8 cellular contexts compared by ENCODE assay signal in genomic region chr2:200306969-200307811, GRCh38. TPM values are rescaled to one million over a fixed set of nuclear protein-coding genes. Genes with fewer than 3 reads are reported as not detected.
DNase-seq lines count a peak whose midpoint lies in the region; ATAC-seq, FAIRE-seq and TF ChIP-seq lines count a peak whose summit lies in the region.

No MANE protein-coding gene starts in this region.

- POLR2A ChIA-PET in H1 (lab: Charles Lee; ENCODE audit: partially characterized antibody): interaction anchor here (0.6 to 1.9 kb wide), 10 partner anchors 16 to 422 kb away, joined by 3 to 6 read pairs (median 4); no protein-coding TSS in a partner anchor

- peak overlapping the region; percentile 86 for H4K8ac ChIP-seq in H1 (ENCODE audit: extremely low read depth, insufficient read depth, low read length)

- H3K14ac ChIP-seq in H1 (ENCODE audit: insufficient read length): no peak overlapping the region

- peak overlapping the region; percentile 22 for H3K56ac ChIP-seq in H1 (replicated peaks; ENCODE audit: insufficient read length, low read depth, low read length)

- peak overlapping the region; percentile 71; the same call in 1 of the 2 replicates for H3K27ac ChIP-seq in H1 (ENCODE audit: low read depth, low read length)
- H3K27ac ChIP-seq in suprapubic skin: peak overlapping the region; percentile 96

- no peak overlapping the region for H2BK20ac ChIP-seq in H1 (ENCODE audit: low read length)

- H3K23ac ChIP-seq in H1 (ENCODE audit: insufficient read length): no peak overlapping the region

- H3K4ac ChIP-seq in H1 (replicated peaks; ENCODE audit: insufficient read length, low read depth, low read length): no peak overlapping the region

- no peak for FAIRE-seq in H1 (lab: Jason Lieb, UNC)

- TF ChIP-seq CTCF in GM12875 (IDR thresholded peaks at IDR 0.05; ENCODE audit: borderline replicate concordance, insufficient read depth, low read depth, low read length): no peak
- no peak for TF ChIP-seq CTCF in H1 (IDR thresholded peaks at IDR 0.05; ENCODE audit: control extremely low read depth in 1 of 3, insufficient read depth in 1 of 3, low read depth in 1 of 3, low read length in 3 of 3)
- TF ChIP-seq CTCF in suprapubic skin (IDR thresholded peaks at IDR 0.05): no peak

- ATAC-seq in GM21737 (IDR thresholded peaks at IDR 0.05; ENCODE audit: unreplicated experiment): peak; percentile 63

- peaks cover 4% of the 10 kb centered on the region for H3K79me1 ChIP-seq in H1 (ENCODE audit: low read depth, low read length)

- peak overlapping the region; percentile 69 for H4K5ac ChIP-seq in H1 (ENCODE audit: insufficient read length, low read depth, low read length)

- peak overlapping the region; percentile 78 for H4K91ac ChIP-seq in H1 (replicated peaks; ENCODE audit: insufficient read length, low read length)

- H3K27me3 ChIP-seq in H1 (replicated peaks in 1 of 4; ENCODE audit: control insufficient read depth in 3 of 4, extremely low read depth in 1 of 4, insufficient read depth in 3 of 4, low read length in 3 of 4) (no peaks in the 10 kb centered on the region), suprapubic skin (no peaks in the 10 kb centered on the region)

- TF ChIP-seq EP300 in H1 (IDR thresholded peaks at IDR 0.05; ENCODE audit: borderline replicate concordance in 1 of 2, low read depth in 2 of 2, low read length in 2 of 2) (no peak), suprapubic skin (IDR thresholded peaks at IDR 0.05) (no peak)

- H2AK5ac ChIP-seq in H1 (ENCODE audit: low read depth, low read length): no peak overlapping the region

- H3K36me3 ChIP-seq in H1 (ENCODE audit: control insufficient read depth in 2 of 4, insufficient read depth in 4 of 4, low read length in 3 of 4) (no peaks in the 10 kb centered on the region; a peak in 1 of 8 replicates), suprapubic skin (no peaks in the 10 kb centered on the region)

- DNase-seq in KBM-7 (peak; percentile 44), H1 (ENCODE audit: low read depth in 1 of 2, low spot score in 2 of 2) (peak in 1 of 2 experiments; percentile 60), midbrain (lab: John Stamatoyannopoulos, UW) (peak; percentile 46), suprapubic skin (ENCODE audit: low spot score in 2 of 2) (peak in 1 of 2 donors; percentile 67), T1000 (lab: John Stamatoyannopoulos, UW) (no peak)
- DNase-seq in activated CD4-positive, alpha-beta T cell treated with anti-CD3 and anti-CD28 coated beads, Interleukin-2, amount 50 U/mL, for 48 hours: peak; percentile 31 to 41

- H2BK12ac ChIP-seq in H1 (ENCODE audit: low read depth, low read length): no peak overlapping the region

- no peak; a peak in 1 of 4 replicates for TF ChIP-seq RAD21 in H1 (IDR thresholded peaks at IDR 0.05 in 1 of 2, conservative IDR thresholded peaks at IDR 0.05 in 1 of 2; ENCODE audit: low read depth in 2 of 2, low read length in 2 of 2)

- WGBS in H1 (ENCODE audit: extremely low coverage in 1 of 2, insufficient coverage in 1 of 2, insufficient read length in 1 of 2, insufficient replicate concordance in 2 of 2, low coverage in 1 of 2, low lambda C conversion rate in 2 of 2, missing lambda C conversion rate in 1 of 2), 2 experiments: 2% methylated on average over 35 of the region's 128 CpGs; no CpG with 5 or more reads in 1 of the 2 experiments
- under 1% methylated on average over 23 of the region's 128 CpGs for WGBS in suprapubic skin

- H3K4me1 ChIP-seq in H1 (replicated peaks in 1 of 4; ENCODE audit: control insufficient read depth in 3 of 4, insufficient read depth in 4 of 4, low read length in 3 of 4) (peaks cover 13 to 26% (median 17%) of the 10 kb centered on the region in 4 experiments; a peak in 6 of 7 replicates), suprapubic skin (peaks cover 35% of the 10 kb centered on the region)

- peaks cover 9% of the 10 kb centered on the region for H3K23me2 ChIP-seq in H1 (ENCODE audit: low read depth, low read length)

- H2BK5ac ChIP-seq in H1 (ENCODE audit: low read depth, low read length): peak overlapping the region; percentile 71; the same call in 1 of the 2 replicates

- CTCF ChIA-PET in H1 (lab: Charles Lee; ENCODE audit: partially characterized antibody): no interaction called here

- in situ Hi-C loops in KBM-7 (cut with MboI; ENCODE audit: low pct_unique_long_range_greater_than_20kb, low sequenced_read_pairs): no loop called here

- H4K20me1 ChIP-seq in H1 (replicated peaks in 1 of 2; ENCODE audit: control insufficient read depth in 1 of 2, insufficient read depth in 2 of 2, low read length in 2 of 2): no peaks in the 10 kb centered on the region

- peak overlapping the region; percentile 64 to 93 (median 79); a peak in 6 of 7 replicates for H3K9ac ChIP-seq in H1 (replicated peaks in 1 of 4; ENCODE audit: extremely low read depth in 1 of 4, low read depth in 3 of 4, low read length in 3 of 4)

- no peak overlapping the region for H2AFZ ChIP-seq in H1 (ENCODE audit: low read length)

- no peak overlapping the region for H2BK15ac ChIP-seq in H1 (ENCODE audit: low read length)

- no peak overlapping the region for H2BK120ac ChIP-seq in H1 (replicated peaks; ENCODE audit: low read depth, low read length)

- peaks cover 36 to 71% of the 10 kb centered on the region in 2 experiments for H3K79me2 ChIP-seq in H1 (ENCODE audit: control insufficient read depth in 1 of 2, insufficient read depth in 2 of 2, low read length in 2 of 2)

- H3K18ac ChIP-seq in H1 (ENCODE audit: extremely low read depth, low read length): peak overlapping the region; percentile 86

- TF ChIP-seq POLR2A in H1 (IDR thresholded peaks at IDR 0.05; ENCODE audit: control extremely low read depth in 1 of 2, low read depth in 2 of 2, low read length in 2 of 2) (peak; percentile 11 to 48; a peak in 2 of 3 replicates), suprapubic skin (IDR thresholded peaks at IDR 0.05) (no peak)

- peak overlapping the region; percentile 74 to 95 for H3K4me2 ChIP-seq in H1 (ENCODE audit: insufficient read depth in 1 of 2, low read depth in 2 of 2, low read length in 2 of 2)

- H3K4me3 ChIP-seq in GM12875 (ENCODE audit: low read depth, low read length): peak overlapping the region; percentile 57
- H3K4me3 ChIP-seq in H1 (ENCODE audit: extremely low read depth in 1 of 4, insufficient read depth in 2 of 4, low read depth in 3 of 4, low read length in 4 of 4): peak overlapping the region; percentile 75 to 87 (median 80)
- peak overlapping the region; percentile 98 for H3K4me3 ChIP-seq in suprapubic skin

- H3K9me3 ChIP-seq in H1 (ENCODE audit: insufficient read depth in 2 of 2, low read depth in 1 of 2, low read length in 1 of 2) (no peaks in the 10 kb centered on the region), suprapubic skin (no peaks in the 10 kb centered on the region)

TF ChIP-seq in H1, 55 proteins besides CTCF, POLR2A, EP300 and RAD21 (continues in another document):
- TF ChIP-seq PHF8 (conservative IDR thresholded peaks at IDR 0.05; ENCODE audit: low read depth, low read length) (peak; percentile 40; the same call in 1 of the 2 replicates), RBBP5 (IDR thresholded peaks at IDR 0.05; ENCODE audit: borderline replicate concordance, low read depth, low read length) (peak; percentile 73; the same call in 1 of the 2 replicates), TAF7 (optimal IDR thresholded peaks at IDR 0.05; ENCODE audit: borderline replicate concordance, low read depth, low read length) (peak; percentile 54), CBX8 (IDR thresholded peaks at IDR 0.05; ENCODE audit: borderline replicate concordance, low read depth, low read length) (no peak), SIN3A (conservative IDR thresholded peaks at IDR 0.05 in 1 of 2, IDR thresholded peaks at IDR 0.05 in 1 of 2; ENCODE audit: low read depth in 1 of 2, low read length in 2 of 2) (peak; percentile 51 to 74; a peak in 3 of 4 replicates), HDAC2 (IDR thresholded peaks at IDR 0.05; ENCODE audit: borderline replicate concordance in 1 of 2, low read depth in 2 of 2, low read length in 2 of 2) (0 out of 4 replicates have a peak, but pooled peaks have one; percentile 9 to 56), ASH2L (IDR thresholded peaks at IDR 0.05; ENCODE audit: low read length) (peak; percentile 77)
- TF ChIP-seq, protein P1, sequence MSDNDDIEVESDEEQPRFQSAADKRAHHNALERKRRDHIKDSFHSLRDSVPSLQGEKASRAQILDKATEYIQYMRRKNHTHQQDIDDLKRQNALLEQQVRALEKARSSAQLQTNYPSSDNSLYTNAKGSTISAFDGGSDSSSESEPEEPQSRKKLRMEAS (IDR thresholded peaks at IDR 0.05): peak; percentile 52; the same call in 1 of the 2 replicates
- TF ChIP-seq, protein P2, sequence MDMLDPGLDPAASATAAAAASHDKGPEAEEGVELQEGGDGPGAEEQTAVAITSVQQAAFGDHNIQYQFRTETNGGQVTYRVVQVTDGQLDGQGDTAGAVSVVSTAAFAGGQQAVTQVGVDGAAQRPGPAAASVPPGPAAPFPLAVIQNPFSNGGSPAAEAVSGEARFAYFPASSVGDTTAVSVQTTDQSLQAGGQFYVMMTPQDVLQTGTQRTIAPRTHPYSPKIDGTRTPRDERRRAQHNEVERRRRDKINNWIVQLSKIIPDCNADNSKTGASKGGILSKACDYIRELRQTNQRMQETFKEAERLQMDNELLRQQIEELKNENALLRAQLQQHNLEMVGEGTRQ (IDR thresholded peaks at IDR 0.05; ENCODE audit: low read length): no peak

RNA-seq across cellular contexts. Expression of gene SPATS2L, which starts 0.7 kb away (rescaled TPM):
- 177 and 189 TPM in 2 replicates for total RNA-seq in H1 (2021; fragmentation: NEBNext Ultra II Directional; extraction: Animal tissue kit (Norgen Biotek cat#: 25700))
- polyA plus RNA-seq in H1 (2011; rRNA removed): 55.3 and 67.3 TPM in 2 replicates
- polyA plus RNA-seq in H1 (2011; cell fraction: cytosol; rRNA removed): 93.6 TPM
- 196 TPM for polyA plus RNA-seq in H1 (2011; cell fraction: nucleus; rRNA removed)
- polyA plus RNA-seq in H1 (2012, experiment 1 of 2): 106 to 126 TPM (median 119 TPM) in 4 replicates
- polyA plus RNA-seq in H1 (2012, experiment 2 of 2): 30.9 TPM
- polyA plus RNA-seq in H1 (2013, experiment 1 of 2): 376 TPM
- 381 TPM for polyA plus RNA-seq in H1 (2013, experiment 2 of 2)
- 116 and 136 TPM in 2 replicates for polyA minus RNA-seq in H1 (2011; rRNA and poly(A)+ RNA removed)
- 78.2 TPM for polyA minus RNA-seq in H1 (2011; cell fraction: cytosol; rRNA and poly(A)+ RNA removed)
- polyA minus RNA-seq in H1 (2011; cell fraction: nucleus; rRNA and poly(A)+ RNA removed): 202 TPM
- 100 to 1,000 TPM in 1 of 4 donors, 10 to 100 TPM in 3; 39.9 to 104 (median 57.7) TPM for total RNA-seq in suprapubic skin

Comparison
In these comparisons a context has a peak if more than half of its experiments do, and no peak if none do; other contexts are left out.
1. POLR2A ChIP-seq: peak in H1 (2 of 2); none in suprapubic skin (0 of 2).
2. Peak in every context shown above with its lines, with median percentiles within 50 percentile points of each other: H3K4me3 ChIP-seq.